In genomic region chr9:37574996-37575395, GRCh38 we compare ENCODE assay signal across 8 cellular contexts. TPM values are rescaled to one million over a fixed set of nuclear protein-coding genes. Genes with fewer than 3 reads are reported as not detected.
DNase-seq lines count a peak whose midpoint lies in the region; ATAC-seq lines count a peak whose summit lies in the region.

No MANE protein-coding gene starts in this region.

- POLR2A ChIA-PET in T-cell (lab: Charles Lee), result interaction anchor here in 1 of 2 donors (0.7 kb wide), 1 partner anchor 238 kb away, joined by 3 read pairs; no protein-coding TSS in a partner anchor

- H3K27me3 Mint-ChIP-seq in T-cell, result peaks cover 0 to 3% of the 10 kb centered on the region in 2 donors
- no peaks in the 10 kb centered on the region for H3K27me3 Mint-ChIP-seq in stimulated activated memory B cell treated with anti-CD40 and anti-IgM and Interleukin-4, amounts not matched to agents 10 μg/mL and 1 μg/mL and 100 μg/mL, for 72 hours

- H3K27ac Mint-ChIP-seq in T-cell, result no peak overlapping the region
- H3K27ac Mint-ChIP-seq in stimulated activated memory B cell treated with anti-CD40 and anti-IgM and Interleukin-4, amounts not matched to agents 10 μg/mL and 1 μg/mL and 100 μg/mL, for 72 hours, result peak overlapping the region; percentile 91

- ATAC-seq in T-cell (replicated peaks in 1 of 4), result no peak
- no peak for ATAC-seq in stimulated activated memory B cell treated with anti-CD40 and anti-IgM and Interleukin-4, amounts not matched to agents 10 μg/mL and 1 μg/mL and 100 μg/mL, for 72 hours
- ATAC-seq in GM21390 (IDR thresholded peaks at IDR 0.05; ENCODE audit: unreplicated experiment), result no peak
- no peak for ATAC-seq in GM21717 (IDR thresholded peaks at IDR 0.05; ENCODE audit: unreplicated experiment)

- H3K4me1 Mint-ChIP-seq in T-cell, result peaks cover 19 to 32% (median 22%) of the 10 kb centered on the region in 3 donors
- peaks cover 72% of the 10 kb centered on the region for H3K4me1 Mint-ChIP-seq in stimulated activated memory B cell treated with anti-CD40 and anti-IgM and Interleukin-4, amounts not matched to agents 10 μg/mL and 1 μg/mL and 100 μg/mL, for 72 hours

- H3K36me3 Mint-ChIP-seq in T-cell, result no peaks in the 10 kb centered on the region
- H3K36me3 Mint-ChIP-seq in stimulated activated memory B cell treated with anti-CD40 and anti-IgM and Interleukin-4, amounts not matched to agents 10 μg/mL and 1 μg/mL and 100 μg/mL, for 72 hours, result peaks cover 44% of the 10 kb centered on the region

- CTCF ChIA-PET in T-cell (lab: Charles Lee), result interaction anchor here (1.4 to 1.5 kb wide), 2 partner anchors 18 to 20 kb away, joined by 3 to 7 read pairs; partner anchors contain the start of gene TOMM5 (in 1 of the 2)

- peak; percentile 31 for DNase-seq in NCI-H1694 (lab: John Stamatoyannopoulos, UW)
- no peak for DNase-seq in NCI-H1694 treated with DMSO at 0.1 percent for 48 hours (lab: John Stamatoyannopoulos, UW)
- no peak for DNase-seq in T-cell
- DNase-seq in globus pallidus (ENCODE audit: low spot score), result peak; percentile 13
- no peak for DNase-seq in RPMI8226

- no peaks in the 10 kb centered on the region for H3K9me3 Mint-ChIP-seq in T-cell
- no peaks in the 10 kb centered on the region for H3K9me3 Mint-ChIP-seq in stimulated activated memory B cell treated with anti-CD40 and anti-IgM and Interleukin-4, amounts not matched to agents 10 μg/mL and 1 μg/mL and 100 μg/mL, for 72 hours

- peak overlapping the region; percentile 78 to 82 (median 81) for H3K4me3 Mint-ChIP-seq in T-cell
- peak overlapping the region; percentile 84 for H3K4me3 Mint-ChIP-seq in stimulated activated memory B cell treated with anti-CD40 and anti-IgM and Interleukin-4, amounts not matched to agents 10 μg/mL and 1 μg/mL and 100 μg/mL, for 72 hours

RNA-seq across cellular contexts. Expression of gene FBXO10, which starts 1.2 kb away (rescaled TPM):
- total RNA-seq in T-cell, result 1 to 10 TPM; 2.9 to 5.0 (median 3.8) TPM

RNA-seq across cellular contexts. Expression of gene TOMM5, which starts 17.4 kb away (rescaled TPM):
- total RNA-seq in T-cell, result 10 to 100 TPM; 35.6 to 44.8 (median 42.1) TPM

Comparison
In these comparisons a context has a peak if more than half of its experiments do, and no peak if none do; other contexts are left out.
1. DNase-seq: peak in NCI-H1694 (single experiment) and globus pallidus (single experiment); none in NCI-H1694 treated with DMSO at 0.1 percent for 48 hours (single experiment), T-cell (0 of 34) and RPMI8226 (single experiment).